Comparison of ENCODE assay signal across 8 cellular contexts in genomic region chr6:31087494-31088089, GRCh38. TPM values are rescaled to one million over a fixed set of nuclear protein-coding genes. Genes with fewer than 3 reads are reported as not detected.
DNase-seq lines count a peak whose midpoint lies in the region; ATAC-seq and TF ChIP-seq lines count a peak whose summit lies in the region.

No MANE protein-coding gene starts in this region.

- peak; percentile 54 to 96 (median 83) for TF ChIP-seq CTCF in dorsolateral prefrontal cortex (IDR thresholded peaks at IDR 0.05 in 54 of 56, conservative IDR thresholded peaks at IDR 0.05 in 2 of 56; ENCODE audit: low read depth in 1 of 56, partially characterized antibody in 56 of 56)

- intact Hi-C loops in dorsolateral prefrontal cortex (cut with DNase I): loop anchor here (2.0 to 5.0 kb wide), 5 partner anchors 210 to 410 kb away; partner anchors contain the start of genes FLOT1 (in 1 of the 2) and IER3 (in 1 of the 2)

- no peaks in the 10 kb centered on the region for H3K27me3 ChIP-seq in dorsolateral prefrontal cortex

- DNase-seq in DMS53 (lab: John Stamatoyannopoulos, UW) (peak; percentile 87), NCI-H774 (lab: John Stamatoyannopoulos, UW) (peak; percentile 64), dorsolateral prefrontal cortex (peak; percentile 76 to 91 (median 84)), lung microvascular endothelial cell (ENCODE audit: low read depth in 2 of 2) (peak; percentile 89 to 90)
- DNase-seq in activated CD4-positive, alpha-beta T cell treated with anti-CD3 and anti-CD28 coated beads, Interleukin-2, amount 50 U/mL, for 4 hours: peak; percentile 91 to 94
- peak; percentile 66 for DNase-seq in stimulated activated CD8-positive, alpha-beta memory T cell treated with anti-CD3 and anti-CD28 coated beads, Interleukin-12 subunit alpha, Interleukin-12 subunit beta, amount 100 ng/mL, for 4 hours (ENCODE audit: low read depth)

- no peak overlapping the region for H3K27ac ChIP-seq in dorsolateral prefrontal cortex

- no peak overlapping the region for H3K4me3 ChIP-seq in dorsolateral prefrontal cortex

- peak; percentile 65 for ATAC-seq in HG02981 (IDR thresholded peaks at IDR 0.05; ENCODE audit: unreplicated experiment)
- ATAC-seq in HG03159 (IDR thresholded peaks at IDR 0.05; ENCODE audit: unreplicated experiment): no peak

RNA-seq across cellular contexts. Expression of gene C6orf15, which starts 24.8 kb away (rescaled TPM):
- total RNA-seq in dorsolateral prefrontal cortex: not detected
- total RNA-seq in lung microvascular endothelial cell: not detected in 2 replicates

RNA-seq across cellular contexts. Expression of gene PSORS1C1, which starts 27.0 kb away (rescaled TPM):
- 10 to 100 TPM in 1 of 120 experiments, 1 to 10 TPM in 86, under 1 TPM in 30, not detected in 3; 0.11 to 11.6 (median 1.9) TPM for total RNA-seq in dorsolateral prefrontal cortex
- total RNA-seq in lung microvascular endothelial cell: 2.6 and 6.7 TPM in 2 replicates

RNA-seq across cellular contexts. Expression of gene CDSN, which starts 32.7 kb away (rescaled TPM):
- not detected for total RNA-seq in dorsolateral prefrontal cortex
- total RNA-seq in lung microvascular endothelial cell: under 0.01 TPM in 1 of 2 replicates, not detected in the other

RNA-seq across cellular contexts. Expression of gene PSORS1C2, which starts 51.3 kb away (rescaled TPM):
- total RNA-seq in dorsolateral prefrontal cortex (not detected), lung microvascular endothelial cell (not detected in 2 replicates)
